ENCODE assay signal across 21 cellular contexts in genomic region chr3:183485585-183485984, GRCh38. TPM values are rescaled to one million over a fixed set of nuclear protein-coding genes. Genes with fewer than 3 reads are reported as not detected.
DNase-seq lines count a peak whose midpoint lies in the region; ATAC-seq, FAIRE-seq and TF ChIP-seq lines count a peak whose summit lies in the region.
"Had no signal": no experiment of that assay in that cellular context is flagged by ENCODE, and none has a peak within 500 bp of the region (broad histone marks: within the 10 kb centered on the region; RNA-seq: fewer than 3 reads in every experiment).

No MANE protein-coding gene starts in this region.

- peaks cover 5% of the 10 kb centered on the region; the same call in 1 of the 2 replicates for H3K79me2 ChIP-seq in MM.1S (ENCODE audit: low read length)
- H3K79me2 ChIP-seq in GM23248 (ENCODE audit: insufficient read depth) = no peaks in the 10 kb centered on the region

- H3K27me3 Mint-ChIP-seq in activated CD8-positive, alpha-beta memory T cell treated with anti-CD3 and anti-CD28 coated beads, Interleukin-2, amount 10 ng/mL, durations not matched to agents 7 days and 5 days = no peaks in the 10 kb centered on the region
- no peaks in the 10 kb centered on the region for H3K27me3 Mint-ChIP-seq in stimulated activated memory B cell treated with anti-CD40 and anti-IgM and Interleukin-4, amounts not matched to agents 10 μg/mL and 1 μg/mL and 100 μg/mL, for 72 hours

- no peak overlapping the region for H3K4me3 Mint-ChIP-seq in activated CD8-positive, alpha-beta memory T cell treated with anti-CD3 and anti-CD28 coated beads, Interleukin-2, amount 10 ng/mL, durations not matched to agents 7 days and 5 days
- no peak overlapping the region for H3K4me3 Mint-ChIP-seq in stimulated activated memory B cell treated with anti-CD40 and anti-IgM and Interleukin-4, amounts not matched to agents 10 μg/mL and 1 μg/mL and 100 μg/mL, for 72 hours
- H3K4me3 Mint-ChIP-seq: activated CD8-positive, alpha-beta T cell treated with anti-CD3 and anti-CD28 coated beads, Interleukin-2, amount 10 ng/mL, durations not matched to agents 7 days and 5 days had no signal

- H3K9ac ChIP-seq in MM.1S (ENCODE audit: low read length) (peak overlapping the region; percentile 67), GM23248 (no peak overlapping the region)
- H3K9ac ChIP-seq: BLaER1 treated with 17β-estradiol and CSF1 and Interleukin-3, amounts not matched to agents 10 nM and 100 nM had no signal

- no peak overlapping the region for H3K27ac Mint-ChIP-seq in activated CD8-positive, alpha-beta memory T cell treated with anti-CD3 and anti-CD28 coated beads, Interleukin-2, amount 10 ng/mL, durations not matched to agents 7 days and 5 days
- peak overlapping the region; percentile 24 for H3K27ac Mint-ChIP-seq in stimulated activated memory B cell treated with anti-CD40 and anti-IgM and Interleukin-4, amounts not matched to agents 10 μg/mL and 1 μg/mL and 100 μg/mL, for 72 hours
- H3K27ac Mint-ChIP-seq: activated CD8-positive, alpha-beta T cell treated with anti-CD3 and anti-CD28 coated beads, Interleukin-2, amount 10 ng/mL, durations not matched to agents 7 days and 5 days had no signal

- H3K4me1 Mint-ChIP-seq in activated CD8-positive, alpha-beta memory T cell treated with anti-CD3 and anti-CD28 coated beads, Interleukin-2, amount 10 ng/mL, durations not matched to agents 7 days and 5 days = peaks cover 7% of the 10 kb centered on the region
- H3K4me1 Mint-ChIP-seq in stimulated activated memory B cell treated with anti-CD40 and anti-IgM and Interleukin-4, amounts not matched to agents 10 μg/mL and 1 μg/mL and 100 μg/mL, for 72 hours = peaks cover 37% of the 10 kb centered on the region

- no peaks in the 10 kb centered on the region for H4K20me1 ChIP-seq in MM.1S (ENCODE audit: insufficient read depth, low read length)
- no peaks in the 10 kb centered on the region for H4K20me1 ChIP-seq in GM23248 (ENCODE audit: insufficient read depth)
- H4K20me1 ChIP-seq: BLaER1 treated with 17β-estradiol and CSF1 and Interleukin-3, amounts not matched to agents 10 nM and 100 nM had no signal

- H3F3A ChIP-seq in MM.1S (ENCODE audit: insufficient read depth, low read length) (peaks cover 45% of the 10 kb centered on the region), GM23248 (ENCODE audit: insufficient read depth) (peaks cover 17% of the 10 kb centered on the region)

- H3K9me2 ChIP-seq in MM.1S (replicated peaks; ENCODE audit: insufficient read depth, low read length) (no peaks in the 10 kb centered on the region), GM23248 (ENCODE audit: insufficient read depth) (no peaks in the 10 kb centered on the region)

- H3K4me3 ChIP-seq in MM.1S (ENCODE audit: low read length) (peak overlapping the region; percentile 16; the same call in 1 of the 2 replicates), GM23248 (no peak overlapping the region)
- H3K4me3 ChIP-seq: BLaER1 treated with 17β-estradiol and CSF1 and Interleukin-3, amounts not matched to agents 10 nM and 100 nM; stomach; tibial nerve had no signal

- H2AFZ ChIP-seq in MM.1S (ENCODE audit: low read length) = 0 out of 2 replicates have a peak overlapping the region, but pooled peaks have one; percentile 7
- no peak overlapping the region for H2AFZ ChIP-seq in GM23248

- DNase-seq in activated CD8-positive, alpha-beta memory T cell treated with anti-CD3 and anti-CD28 coated beads, Interleukin-2, amount 50 U/mL, for 48 hours = peak; percentile 23
- no peak for DNase-seq in activated CD8-positive, alpha-beta memory T cell treated with anti-CD3 and anti-CD28 coated beads, Interleukin-2, amount 10 ng/mL, durations not matched to agents 7 days and 5 days
- DNase-seq in MM.1S = peak; percentile 96
- DNase-seq in NCI-H146 (lab: John Stamatoyannopoulos, UW) = no peak
- no peak for DNase-seq in GM23248
- DNase-seq in cortex of kidney (lab: John Stamatoyannopoulos, UW) = no peak
- DNase-seq: activated CD8-positive, alpha-beta T cell treated with anti-CD3 and anti-CD28 coated beads, Interleukin-2, amount 10 ng/mL, durations not matched to agents 7 days and 5 days; GOT3; kidney glomerular epithelial cell; mammary epithelial cell; NCI-H1105 treated with DMSO at 0.1 percent for 48 hours; NCI-H2081 treated with DMSO at 0.1 percent for 48 hours; NCI-H526; Right ventricle myocardium superior; stimulated activated CD4-positive, alpha-beta T cell treated with anti-CD3 and anti-CD28 coated beads, Interleukin-4, amount 100 ng/mL, for 1 hour had no signal

- H3K9me3 ChIP-seq in MM.1S (replicated peaks; ENCODE audit: insufficient read depth, low read length) (no peaks in the 10 kb centered on the region), GM23248 (ENCODE audit: low read depth) (no peaks in the 10 kb centered on the region)
- H3K9me3 ChIP-seq: BLaER1 treated with 17β-estradiol and CSF1 and Interleukin-3, amounts not matched to agents 10 nM and 100 nM; stomach; tibial nerve had no signal

- no peaks in the 10 kb centered on the region for H3K36me3 ChIP-seq in MM.1S (replicated peaks; ENCODE audit: insufficient read depth, low read length)
- no peaks in the 10 kb centered on the region for H3K36me3 ChIP-seq in GM23248 (ENCODE audit: low read depth)
- H3K36me3 ChIP-seq: stomach, tibial nerve had no signal

- peak overlapping the region; percentile 51 for H3K4me2 ChIP-seq in MM.1S (ENCODE audit: low read depth, low read length)
- H3K4me2 ChIP-seq in GM23248 (ENCODE audit: unreplicated experiment) = no peak overlapping the region

- in situ Hi-C loops in GM23248 (cut with MboI) = no loop called here

- H3K27ac ChIP-seq in MM.1S (ENCODE audit: low read length) (peak overlapping the region; percentile 93), GM23248 (no peak overlapping the region)
- H3K27ac ChIP-seq: BLaER1 treated with 17β-estradiol and CSF1 and Interleukin-3, amounts not matched to agents 10 nM and 100 nM; stomach; tibial nerve had no signal

- peak; percentile 89 for FAIRE-seq in islet of Langerhans (lab: Jason Lieb, UNC)

- ATAC-seq in activated CD8-positive, alpha-beta memory T cell treated with anti-CD3 and anti-CD28 coated beads, Interleukin-2, amount 10 ng/mL, durations not matched to agents 7 days and 5 days = no peak
- ATAC-seq in stimulated activated memory B cell treated with anti-CD40 and anti-IgM and Interleukin-4, amounts not matched to agents 10 μg/mL and 1 μg/mL and 100 μg/mL, for 72 hours = no peak
- ATAC-seq: activated CD4-positive, CD25-positive, alpha-beta regulatory T cell treated with anti-CD3 and anti-CD28 coated beads, Interleukin-2, amount 50 U/mL, for 24 hours; activated CD8-positive, alpha-beta T cell treated with anti-CD3 and anti-CD28 coated beads, Interleukin-2, amount 10 ng/mL, durations not matched to agents 7 days and 5 days had no signal

- no peaks in the 10 kb centered on the region for H3K36me3 Mint-ChIP-seq in activated CD8-positive, alpha-beta memory T cell treated with anti-CD3 and anti-CD28 coated beads, Interleukin-2, amount 10 ng/mL, durations not matched to agents 7 days and 5 days
- H3K36me3 Mint-ChIP-seq in stimulated activated memory B cell treated with anti-CD40 and anti-IgM and Interleukin-4, amounts not matched to agents 10 μg/mL and 1 μg/mL and 100 μg/mL, for 72 hours = peaks cover 6% of the 10 kb centered on the region

- H3K27me3 ChIP-seq in MM.1S (replicated peaks; ENCODE audit: insufficient read depth, low read length) = no peaks in the 10 kb centered on the region
- no peaks in the 10 kb centered on the region for H3K27me3 ChIP-seq in GM23248 (replicated peaks; ENCODE audit: insufficient read depth)
- H3K27me3 ChIP-seq: BLaER1 treated with 17β-estradiol and CSF1 and Interleukin-3, amounts not matched to agents 10 nM and 100 nM; stomach; tibial nerve had no signal

- WGBS in GM23248 (ENCODE audit: low coverage in 1 of 2, low lambda C conversion rate in 2 of 2, missing lambda C conversion rate in 2 of 2), 2 experiments = 78 to 81% methylated on average over 6 of the region's 6 CpGs

- H3K4me1 ChIP-seq in MM.1S (ENCODE audit: low read length) (peaks cover 66% of the 10 kb centered on the region), GM23248 (ENCODE audit: insufficient read depth) (peaks cover 8% of the 10 kb centered on the region; the same call in 1 of the 2 replicates)
- H3K4me1 ChIP-seq: tibial nerve had no signal

- no peaks in the 10 kb centered on the region for H3K9me3 Mint-ChIP-seq in activated CD8-positive, alpha-beta memory T cell treated with anti-CD3 and anti-CD28 coated beads, Interleukin-2, amount 10 ng/mL, durations not matched to agents 7 days and 5 days (ENCODE audit: low read depth)
- H3K9me3 Mint-ChIP-seq in stimulated activated memory B cell treated with anti-CD40 and anti-IgM and Interleukin-4, amounts not matched to agents 10 μg/mL and 1 μg/mL and 100 μg/mL, for 72 hours = no peaks in the 10 kb centered on the region

- CTCF ChIA-PET in activated CD8-positive, alpha-beta memory T cell treated with anti-CD3 and anti-CD28 coated beads, Interleukin-2, amount 10 ng/mL, durations not matched to agents 7 days and 5 days (lab: Charles Lee) = interaction anchor here (0.9 kb wide), 1 partner anchor 21 kb away, joined by 3 read pairs; no protein-coding TSS in a partner anchor

- TF ChIP-seq CTCF in MM.1S (IDR thresholded peaks at IDR 0.05; ENCODE audit: low read length) = no peak

RNA-seq across cellular contexts. Expression of gene MCF2L2, which starts 57.2 kb away (rescaled TPM):
- total RNA-seq in activated CD8-positive, alpha-beta memory T cell treated with anti-CD3 and anti-CD28 coated beads, Interleukin-2, amount 10 ng/mL, durations not matched to agents 7 days and 5 days = 10 to 100 TPM in 1 of 2 experiments, 1 to 10 TPM in 1; 6.0 to 11.4 TPM
- total RNA-seq in GM23248 (2014; rRNA removed; shearing (Covaris generic)) = not detected in 2 replicates
- polyA plus RNA-seq in GM23248 (2016; fragmentation: Nextera tagmentation; extraction: Ambion mirVana) = 0.03 TPM in 1 of 2 replicates, not detected in the other

Comparison
In these comparisons a context has a peak if more than half of its experiments do, and no peak if none do; other contexts are left out.
1. DNase-seq: peak in activated CD8-positive, alpha-beta memory T cell treated with anti-CD3 and anti-CD28 coated beads, Interleukin-2, amount 50 U/mL, for 48 hours (single experiment) and MM.1S (single experiment); none in activated CD8-positive, alpha-beta memory T cell treated with anti-CD3 and anti-CD28 coated beads, Interleukin-2, amount 10 ng/mL, durations not matched to agents 7 days and 5 days (single experiment), NCI-H146 (single experiment), GM23248 (single experiment) and cortex of kidney (single experiment).